Comparison of ENCODE assay signal across 18 cellular contexts in genomic region chr7:155470686-155471638, GRCh38. TPM values are rescaled to one million over a fixed set of nuclear protein-coding genes. Genes with fewer than 3 reads are reported as not detected.
DNase-seq lines count a peak whose midpoint lies in the region; ATAC-seq and TF ChIP-seq lines count a peak whose summit lies in the region.
"Had no signal": no experiment of that assay in that cellular context is flagged by ENCODE, and none has a peak within 500 bp of the region (broad histone marks: within the 10 kb centered on the region; RNA-seq: fewer than 3 reads in every experiment).

No MANE protein-coding gene starts in this region.

- no peak overlapping the region; a peak in 1 of 20 replicates for H3K4me3 ChIP-seq in BLaER1 treated with 17β-estradiol and CSF1 and Interleukin-3, amounts not matched to agents 10 nM and 100 nM
- H3K4me3 ChIP-seq in epithelial cell of esophagus (ENCODE audit: low read length) (no peak overlapping the region), neural progenitor cell (no peak overlapping the region)
- H3K4me3 ChIP-seq: skin epidermis had no signal

- peak overlapping the region in 7 of 11 experiments; percentile 11 to 45 (median 29); a peak in 10 of 22 replicates for H3K4me2 ChIP-seq in BLaER1 treated with 17β-estradiol and CSF1 and Interleukin-3, amounts not matched to agents 10 nM and 100 nM
- H3K4me2 ChIP-seq in neural progenitor cell = no peak overlapping the region

- DNase-seq in HCEC 1CT (peak; percentile 13), epithelial cell of esophagus (ENCODE audit: low read depth) (peak; percentile 24), neural progenitor cell (ENCODE audit: low spot score) (no peak), iPS-NIHi11 (ENCODE audit: low spot score) (no peak)
- DNase-seq in stimulated activated CD8-positive, alpha-beta memory T cell treated with anti-CD3 and anti-CD28 coated beads, Interleukin-4, amount 100 ng/mL, for 48 hours = no peak
- DNase-seq: activated T-cell treated with anti-CD3 and anti-CD28 coated beads, Interleukin-2, amount 50 U/mL, for 48 hours; DND-41; hippocampal formation; MM.1S; NCI-H2081; NCI-H748 treated with DMSO at 0.1 percent for 48 hours had no signal

- peaks cover 6% of the 10 kb centered on the region for H3K36me3 Mint-ChIP-seq in neural progenitor cell

- H4K20me1 ChIP-seq in BLaER1 treated with 17β-estradiol and CSF1 and Interleukin-3, amounts not matched to agents 10 nM and 100 nM = peaks cover 0 to 90% (median 68%) of the 10 kb centered on the region in 11 experiments; a peak in 19 of 22 replicates
- H4K20me1 ChIP-seq in neural progenitor cell (ENCODE audit: low read depth) = peaks cover 91% of the 10 kb centered on the region

- peak overlapping the region; percentile 92 for H3K27ac Mint-ChIP-seq in neural progenitor cell

- TF ChIP-seq CTCF in epithelial cell of esophagus (IDR thresholded peaks at IDR 0.05; ENCODE audit: insufficient read depth, low read depth, low read length, missing control alignments) (no peak), neural progenitor cell (IDR thresholded peaks at IDR 0.05) (no peak)

- peaks cover 75% of the 10 kb centered on the region for H3K4me1 Mint-ChIP-seq in neural progenitor cell

- peaks cover 25% of the 10 kb centered on the region for H3F3A ChIP-seq in neural progenitor cell (ENCODE audit: low read depth)

- peaks cover 17 to 46% (median 31%) of the 10 kb centered on the region in 10 experiments; a peak in 19 of 20 replicates for H3K4me1 ChIP-seq in BLaER1 treated with 17β-estradiol and CSF1 and Interleukin-3, amounts not matched to agents 10 nM and 100 nM
- H3K4me1 ChIP-seq in neural progenitor cell = peaks cover 16% of the 10 kb centered on the region

- H3K36me3 ChIP-seq in BLaER1 treated with 17β-estradiol and CSF1 and Interleukin-3, amounts not matched to agents 10 nM and 100 nM = no peaks in the 10 kb centered on the region
- H3K36me3 ChIP-seq in neural progenitor cell = no peaks in the 10 kb centered on the region
- H3K36me3 ChIP-seq: neutrophil had no signal

- no peaks in the 10 kb centered on the region for H3K9me3 Mint-ChIP-seq in neural progenitor cell

- no peaks in the 10 kb centered on the region for H3K79me2 ChIP-seq in neural progenitor cell (ENCODE audit: low read depth)

- H3K9me3 ChIP-seq in BLaER1 treated with 17β-estradiol and CSF1 and Interleukin-3, amounts not matched to agents 10 nM and 100 nM (replicated peaks in 1 of 11) = peaks cover 0 to 8% (median 4%) of the 10 kb centered on the region in 11 experiments; a peak in 6 of 22 replicates
- no peaks in the 10 kb centered on the region for H3K9me3 ChIP-seq in neural progenitor cell (ENCODE audit: low read depth)
- H3K9me3 ChIP-seq: neutrophil had no signal

- no peak overlapping the region for H3K27ac ChIP-seq in BLaER1 treated with 17β-estradiol and CSF1 and Interleukin-3, amounts not matched to agents 10 nM and 100 nM
- H3K27ac ChIP-seq in neural progenitor cell = no peak overlapping the region
- H3K27ac ChIP-seq: neutrophil had no signal

- H2AFZ ChIP-seq in neural progenitor cell (replicated peaks) = no peak overlapping the region

- H3K4me3 Mint-ChIP-seq in neural progenitor cell = peak overlapping the region; percentile 78

- H3K27me3 ChIP-seq in BLaER1 treated with 17β-estradiol and CSF1 and Interleukin-3, amounts not matched to agents 10 nM and 100 nM = peaks cover 100% of the 10 kb centered on the region in 11 experiments
- H3K27me3 ChIP-seq in neural progenitor cell = peaks cover 100% of the 10 kb centered on the region

- H3K27me3 Mint-ChIP-seq in neural progenitor cell (ENCODE audit: insufficient read depth, low read depth) = peaks cover 48% of the 10 kb centered on the region

- no peak overlapping the region for H3K9ac ChIP-seq in BLaER1 treated with 17β-estradiol and CSF1 and Interleukin-3, amounts not matched to agents 10 nM and 100 nM
- H3K9ac ChIP-seq in neural progenitor cell = no peak overlapping the region

- ATAC-seq in HG02763 (IDR thresholded peaks at IDR 0.05; ENCODE audit: unreplicated experiment) = no peak
- ATAC-seq in HG02885 (IDR thresholded peaks at IDR 0.05; ENCODE audit: poor library complexity, unreplicated experiment) = no peak

RNA-seq across cellular contexts. Expression of gene EN2, which starts 13.0 kb away (rescaled TPM):
- not detected in 2 replicates for total RNA-seq in neural progenitor cell (ENCODE audit: low replicate concordance)
- total RNA-seq: HT1080; T-helper 1 cell treated with Interleukin-12 subunit alpha and Interleukin-12 subunit beta and Interleukin-4 antibody, amounts not matched to agents 30 ng/mL and 1 ng/mL, for 36 hours had no signal

Comparison
In these comparisons a context has a peak if more than half of its experiments do, and no peak if none do; other contexts are left out.
1. DNase-seq: peak in HCEC 1CT (single experiment) and epithelial cell of esophagus (single experiment); none in neural progenitor cell (single experiment), iPS-NIHi11 (single experiment) and stimulated activated CD8-positive, alpha-beta memory T cell treated with anti-CD3 and anti-CD28 coated beads, Interleukin-4, amount 100 ng/mL, for 48 hours (single experiment).